In genomic region chr4:101140228-101140627, GRCh38 we compare ENCODE assay signal across 21 cellular contexts.
A peak's percentile ranks its signal among the peaks of the same experiment; 100 is the strongest.
DNase-seq lines count a peak whose midpoint lies in the region; ATAC-seq and TF ChIP-seq lines count a peak whose summit lies in the region.
"Had no signal": no experiment of that assay in that cellular context is flagged by ENCODE, and none has a peak within 500 bp of the region (broad histone marks: within the 10 kb centered on the region; RNA-seq: fewer than 3 reads in every experiment).

No MANE protein-coding gene starts in this region.

- H3K27ac ChIP-seq in WERI-Rb-1, result no peak overlapping the region
- no peak overlapping the region for H3K27ac ChIP-seq in upper lobe of right lung
- H3K27ac ChIP-seq: testis had no signal

- no peak overlapping the region for H3K27ac Mint-ChIP-seq in activated T-cell treated with anti-CD3 and anti-CD28 coated beads, Interleukin-2, amount 50 U/mL, for 24 hours
- H3K27ac Mint-ChIP-seq: CD4-positive, alpha-beta memory T cell; stimulated activated memory B cell treated with anti-CD40 and anti-IgM and Interleukin-4, amounts not matched to agents 10 μg/mL and 1 μg/mL and 100 μg/mL, for 72 hours had no signal

- no peaks in the 10 kb centered on the region for H3K36me3 ChIP-seq in WERI-Rb-1
- no peaks in the 10 kb centered on the region for H3K36me3 ChIP-seq in upper lobe of right lung

- no peaks in the 10 kb centered on the region for H3K27me3 ChIP-seq in WERI-Rb-1 (ENCODE audit: insufficient read depth, low read depth, severe bottlenecking)
- no peaks in the 10 kb centered on the region for H3K27me3 ChIP-seq in upper lobe of right lung
- H3K27me3 ChIP-seq: testis had no signal

- no peaks in the 10 kb centered on the region for H3K9me3 Mint-ChIP-seq in activated T-cell treated with anti-CD3 and anti-CD28 coated beads, Interleukin-2, amount 50 U/mL, for 24 hours
- H3K9me3 Mint-ChIP-seq: stimulated activated memory B cell treated with anti-CD40 and anti-IgM and Interleukin-4, amounts not matched to agents 10 μg/mL and 1 μg/mL and 100 μg/mL, for 72 hours had no signal

- no peak overlapping the region for H3K4me3 Mint-ChIP-seq in activated T-cell treated with anti-CD3 and anti-CD28 coated beads, Interleukin-2, amount 50 U/mL, for 24 hours
- H3K4me3 Mint-ChIP-seq: CD4-positive, alpha-beta memory T cell; stimulated activated memory B cell treated with anti-CD40 and anti-IgM and Interleukin-4, amounts not matched to agents 10 μg/mL and 1 μg/mL and 100 μg/mL, for 72 hours had no signal

- intact Hi-C loops in upper lobe of right lung (cut with DNase I), result no loop called here

- no peak for TF ChIP-seq CTCF in WERI-Rb-1 (IDR thresholded peaks at IDR 0.05; ENCODE audit: low read depth, low read length)
- no peak for TF ChIP-seq CTCF in upper lobe of right lung (IDR thresholded peaks at IDR 0.05)

- no peaks in the 10 kb centered on the region for H3K27me3 Mint-ChIP-seq in activated T-cell treated with anti-CD3 and anti-CD28 coated beads, Interleukin-2, amount 50 U/mL, for 24 hours
- H3K27me3 Mint-ChIP-seq: CD4-positive, alpha-beta memory T cell; stimulated activated memory B cell treated with anti-CD40 and anti-IgM and Interleukin-4, amounts not matched to agents 10 μg/mL and 1 μg/mL and 100 μg/mL, for 72 hours had no signal

- H3K4me3 ChIP-seq in WERI-Rb-1 (ENCODE audit: low read depth, low read length), result no peak overlapping the region
- H3K4me3 ChIP-seq in upper lobe of right lung, result no peak overlapping the region
- H3K4me3 ChIP-seq: testis had no signal

- H3K4me1 ChIP-seq in upper lobe of right lung, result peaks cover 16% of the 10 kb centered on the region
- H3K4me1 ChIP-seq: testis had no signal

- peak; percentile 34 for DNase-seq in NCI-H82 (lab: John Stamatoyannopoulos, UW)
- no peak for DNase-seq in NCI-H82 treated with DMSO at 0.1 percent for 48 hours (lab: John Stamatoyannopoulos, UW; ENCODE audit: unreplicated experiment)
- DNase-seq in M059J (ENCODE audit: low read depth), result peak; percentile 7
- peak; percentile 19 for DNase-seq in WERI-Rb-1
- DNase-seq in upper lobe of right lung, result no peak
- DNase-seq in germinal center (ENCODE audit: low spot score), result no peak
- DNase-seq in activated T-cell treated with anti-CD3 and anti-CD28 coated beads, Interleukin-2, amount 50 U/mL, for 24 hours, result no peak
- DNase-seq in Kasumi-1 (lab: John Stamatoyannopoulos, UW), result no peak
- DNase-seq: activated CD4-positive, alpha-beta T cell treated with anti-CD3 and anti-CD28 coated beads, Interleukin-2, amount 50 U/mL, for 4 hours; activated CD8-positive, alpha-beta memory T cell treated with anti-CD3 and anti-CD28 coated beads, Interleukin-2, amount 50 U/mL, for 48 hours; activated gamma-delta T cell; CD4-positive, alpha-beta memory T cell; DND-41; glutamatergic neuron; HCEC 1CT; midbrain; NCI-H524 treated with DMSO at 0.1 percent for 48 hours; Right ventricle myocardium superior; T-helper 1 cell; testis had no signal

- H3K36me3 Mint-ChIP-seq in activated T-cell treated with anti-CD3 and anti-CD28 coated beads, Interleukin-2, amount 50 U/mL, for 24 hours (ENCODE audit: low read depth), result no peaks in the 10 kb centered on the region

- peaks cover 51% of the 10 kb centered on the region for H3K4me1 Mint-ChIP-seq in activated T-cell treated with anti-CD3 and anti-CD28 coated beads, Interleukin-2, amount 50 U/mL, for 24 hours (ENCODE audit: low read depth)

- H3K9me3 ChIP-seq in WERI-Rb-1 (ENCODE audit: severe bottlenecking) (no peaks in the 10 kb centered on the region), upper lobe of right lung (no peaks in the 10 kb centered on the region)
- H3K9me3 ChIP-seq: testis had no signal

- peak; percentile 48 for ATAC-seq in upper lobe of right lung
- ATAC-seq: stimulated activated memory B cell treated with anti-CD40 and anti-IgM and Interleukin-4, amounts not matched to agents 10 μg/mL and 1 μg/mL and 100 μg/mL, for 72 hours had no signal

Comparison
In these comparisons a context has a peak if more than half of its experiments do, and no peak if none do; other contexts are left out.
1. DNase-seq: peak in NCI-H82 (single experiment), M059J (single experiment) and WERI-Rb-1 (single experiment); none in NCI-H82 treated with DMSO at 0.1 percent for 48 hours (single experiment), upper lobe of right lung (single experiment), germinal center (single experiment), activated T-cell treated with anti-CD3 and anti-CD28 coated beads, Interleukin-2, amount 50 U/mL, for 24 hours (single experiment) and Kasumi-1 (0 of 2).